Comparison of ENCODE assay signal across 18 cellular contexts in the genomic region with DNA sequence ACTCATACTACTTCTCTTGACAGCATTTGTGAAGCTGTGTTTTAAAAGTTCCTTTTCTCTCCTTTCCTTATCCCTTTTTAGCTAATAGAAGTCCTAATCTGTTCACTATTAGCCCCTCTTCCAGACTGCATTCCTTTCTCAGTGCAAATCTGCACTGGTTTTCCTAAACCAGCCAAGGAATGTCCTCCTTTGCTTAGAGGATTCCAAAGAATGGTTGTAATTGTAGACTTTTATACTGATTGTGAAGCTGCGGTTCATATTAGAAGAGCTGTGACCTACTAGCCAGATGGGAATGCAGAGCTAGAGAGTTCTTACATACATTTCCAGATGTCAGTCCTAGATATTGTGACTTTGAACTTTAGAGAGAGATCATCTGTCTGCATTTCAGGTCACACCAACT.
DNase-seq lines count a peak whose midpoint lies in the region; ATAC-seq, FAIRE-seq and TF ChIP-seq lines count a peak whose summit lies in the region.
"Had no signal": no experiment of that assay in that cellular context is flagged by ENCODE, and none has a peak within 500 bp of the region (broad histone marks: within the 10 kb centered on the region; RNA-seq: fewer than 3 reads in every experiment).

No MANE protein-coding gene starts in this region.

- no peaks in the 10 kb centered on the region for H3K27me3 Mint-ChIP-seq in astrocyte (ENCODE audit: low read depth, unreplicated experiment)

- no peaks in the 10 kb centered on the region for H3K9me3 Mint-ChIP-seq in astrocyte (ENCODE audit: unreplicated experiment)
- H3K9me3 Mint-ChIP-seq: activated T-helper 2 cell treated with anti-CD3 and anti-CD28 coated beads, Interferon-gamma antibody, Interleukin-2, Interleukin-4, amounts not matched to agents 10 μg/mL and 5 μg/mL and 100 μg/mL, durations not matched to agents 14 hours and 24 hours and 36 hours; CD4-positive, alpha-beta memory T cell had no signal

- no peaks in the 10 kb centered on the region for H3K36me3 Mint-ChIP-seq in astrocyte (ENCODE audit: low read depth, unreplicated experiment)
- H3K36me3 Mint-ChIP-seq: CD4-positive, alpha-beta memory T cell; immature natural killer cell had no signal

- H3K9ac ChIP-seq in astrocyte (ENCODE audit: low read length) = peak overlapping the region; percentile 26
- H3K9ac ChIP-seq in smooth muscle cell (ENCODE audit: low read depth) = no peak overlapping the region

- H3K36me3 ChIP-seq in astrocyte (ENCODE audit: insufficient read depth, low read length) (no peaks in the 10 kb centered on the region), smooth muscle cell (ENCODE audit: low read depth) (no peaks in the 10 kb centered on the region)
- H3K36me3 ChIP-seq: right lobe of liver had no signal

- no peak overlapping the region for H3K4me3 ChIP-seq in astrocyte (ENCODE audit: insufficient read depth, low read depth, low read length)
- no peak overlapping the region for H3K4me3 ChIP-seq in smooth muscle cell
- H3K4me3 ChIP-seq in coronary artery = no peak overlapping the region
- H3K4me3 ChIP-seq: GM12878, right lobe of liver had no signal

- FAIRE-seq in astrocyte (lab: Jason Lieb, UNC) = no peak
- FAIRE-seq: GM12878 had no signal

- peak overlapping the region; percentile 93 for H3K27ac Mint-ChIP-seq in astrocyte (ENCODE audit: unreplicated experiment)
- H3K27ac Mint-ChIP-seq: activated T-helper 2 cell treated with anti-CD3 and anti-CD28 coated beads, Interferon-gamma antibody, Interleukin-2, Interleukin-4, amounts not matched to agents 10 μg/mL and 5 μg/mL and 100 μg/mL, durations not matched to agents 14 hours and 24 hours and 36 hours; CD4-positive, alpha-beta memory T cell had no signal

- H3K4me1 ChIP-seq in astrocyte (ENCODE audit: insufficient read depth, low read length) (no peaks in the 10 kb centered on the region), smooth muscle cell (ENCODE audit: low read depth) (peaks cover 19% of the 10 kb centered on the region)
- H3K4me1 ChIP-seq: right lobe of liver had no signal

- WGBS in smooth muscle cell (ENCODE audit: low lambda C conversion rate) = 0% methylated on average over 1 of the region's 1 CpG

- H2AFZ ChIP-seq in astrocyte (ENCODE audit: low read depth, low read length) = no peak overlapping the region
- peak overlapping the region; percentile 56 for H2AFZ ChIP-seq in smooth muscle cell (ENCODE audit: low read depth)

- H3K4me3 Mint-ChIP-seq in astrocyte (ENCODE audit: unreplicated experiment) = no peak overlapping the region
- H3K4me3 Mint-ChIP-seq: CD4-positive, alpha-beta memory T cell; immature natural killer cell had no signal

- H3K79me2 ChIP-seq in astrocyte (ENCODE audit: insufficient read depth, low read length) (no peaks in the 10 kb centered on the region), smooth muscle cell (ENCODE audit: low read depth) (no peaks in the 10 kb centered on the region)

- DNase-seq in HS-27A (ENCODE audit: low read depth) = peak; percentile 26
- peak; percentile 91 for DNase-seq in astrocyte (ENCODE audit: low read depth)
- DNase-seq in left cardiac atrium = no peak
- no peak for DNase-seq in smooth muscle cell (lab: John Stamatoyannopoulos, UW; ENCODE audit: unreplicated experiment)
- no peak for DNase-seq in iPS-NIHi7 (ENCODE audit: extremely low spot score)
- DNase-seq in coronary artery (ENCODE audit: low spot score) = no peak
- DNase-seq: anterior cingulate cortex; CD4-positive, alpha-beta memory T cell; effector CD8-positive, alpha-beta T cell; GOT3; immature natural killer cell; NCI-H2029; right lobe of liver; stimulated activated CD4-positive, alpha-beta T cell treated with anti-CD3 and anti-CD28 coated beads, Interleukin-4, amount 100 ng/mL, for 4 hours; T-helper 1 cell had no signal

- H3K27me3 ChIP-seq in astrocyte (ENCODE audit: insufficient read depth, low read length) (no peaks in the 10 kb centered on the region), smooth muscle cell (ENCODE audit: low read depth) (no peaks in the 10 kb centered on the region)
- H3K27me3 ChIP-seq: right lobe of liver had no signal

- ATAC-seq in left cardiac atrium (peak; percentile 55 to 76), GM19467 (IDR thresholded peaks at IDR 0.05; ENCODE audit: unreplicated experiment) (no peak)
- ATAC-seq: GM12878, right lobe of liver had no signal

- H4K20me1 ChIP-seq in astrocyte (ENCODE audit: insufficient read depth, low read length) = no peaks in the 10 kb centered on the region
- H4K20me1 ChIP-seq in smooth muscle cell (ENCODE audit: low read depth) = no peaks in the 10 kb centered on the region

- no peaks in the 10 kb centered on the region for H3F3A ChIP-seq in smooth muscle cell (ENCODE audit: low read depth)

- no peak for TF ChIP-seq CTCF in astrocyte (IDR thresholded peaks at IDR 0.05; ENCODE audit: insufficient read depth, low read depth, low read length)
- no peak for TF ChIP-seq CTCF in smooth muscle cell (IDR thresholded peaks at IDR 0.05; ENCODE audit: borderline replicate concordance, insufficient read depth, poor library complexity, severe bottlenecking)
- TF ChIP-seq CTCF in coronary artery (IDR thresholded peaks at IDR 0.05) = no peak

- H3K9me3 ChIP-seq in astrocyte (ENCODE audit: insufficient read depth, low read depth, low read length) (no peaks in the 10 kb centered on the region), smooth muscle cell (replicated peaks; ENCODE audit: low read depth) (no peaks in the 10 kb centered on the region)
- H3K9me3 ChIP-seq: right lobe of liver had no signal

- H3K4me1 Mint-ChIP-seq in astrocyte (ENCODE audit: low read depth, unreplicated experiment) = peaks cover 44% of the 10 kb centered on the region
- H3K4me1 Mint-ChIP-seq: CD4-positive, alpha-beta memory T cell had no signal

- intact Hi-C loops in left cardiac atrium (cut with DNase I) = loop anchor here in 1 of 2 donors (5.0 kb wide), 1 partner anchor 673 kb away; no protein-coding TSS in a partner anchor

- H3K27ac ChIP-seq in astrocyte (ENCODE audit: low read depth, low read length) = peak overlapping the region; percentile 25
- peak overlapping the region; percentile 68 for H3K27ac ChIP-seq in smooth muscle cell (ENCODE audit: low read depth)
- peak overlapping the region in 1 of 2 donors; percentile 63 for H3K27ac ChIP-seq in coronary artery
- H3K27ac ChIP-seq: right lobe of liver had no signal

- peak overlapping the region; percentile 23 for H3K4me2 ChIP-seq in astrocyte (ENCODE audit: low read length)
- H3K4me2 ChIP-seq in smooth muscle cell = peak overlapping the region; percentile 38

Comparison
In these comparisons a context has a peak if more than half of its experiments do, and no peak if none do; other contexts are left out.
1. DNase-seq: peak in HS-27A (single experiment) and astrocyte (single experiment); none in left cardiac atrium (single experiment), smooth muscle cell (single experiment), iPS-NIHi7 (single experiment) and coronary artery (single experiment).